18 cellular contexts compared by ENCODE assay signal in genomic region chr17:14749269-14749668, GRCh38.
"Had no signal": no experiment of that assay in that cellular context is flagged by ENCODE, and none has a peak within 500 bp of the region (broad histone marks: within the 10 kb centered on the region; RNA-seq: fewer than 3 reads in every experiment).

No MANE protein-coding gene starts in this region.

- DNase-seq: KBM-7, MV-4-11, NCI-H1048, NCI-H1105, NCI-H1417, NCI-H1436 treated with DMSO at 0.1 percent for 48 hours, NCI-H1694, NCI-H187 treated with DMSO at 0.1 percent for 48 hours, NCI-H2029 treated with DMSO at 0.1 percent for 48 hours, NCI-H2171 treated with DMSO at 0.1 percent for 48 hours, NCI-H524, NCI-H526 treated with DMSO at 0.1 percent for 48 hours, NCI-H748 treated with DMSO at 0.1 percent for 48 hours, PC-3, SHP77 treated with DMSO at 0.1 percent for 48 hours, SJCRH30 had no signal

- H3K36me3 ChIP-seq: SJCRH30 had no signal

- H3K4me3 ChIP-seq: SJCRH30 had no signal

- H3K27me3 ChIP-seq: SJCRH30 had no signal

- ATAC-seq: Panc1, PC-3, SK-N-SH treated with all-trans-retinoic acid at 6 μM for 48 hours had no signal
